In genomic region chr11:7890417-7891179, GRCh38 we compare ENCODE assay signal across 1 cellular context.
TF ChIP-seq lines count a peak whose summit lies in the region.

No MANE protein-coding gene starts in this region.

TF ChIP-seq in WTC11, 78 proteins besides CTCF, POLR2A, EP300 and RAD21 (continued from another document):
- TF ChIP-seq, protein P1, sequence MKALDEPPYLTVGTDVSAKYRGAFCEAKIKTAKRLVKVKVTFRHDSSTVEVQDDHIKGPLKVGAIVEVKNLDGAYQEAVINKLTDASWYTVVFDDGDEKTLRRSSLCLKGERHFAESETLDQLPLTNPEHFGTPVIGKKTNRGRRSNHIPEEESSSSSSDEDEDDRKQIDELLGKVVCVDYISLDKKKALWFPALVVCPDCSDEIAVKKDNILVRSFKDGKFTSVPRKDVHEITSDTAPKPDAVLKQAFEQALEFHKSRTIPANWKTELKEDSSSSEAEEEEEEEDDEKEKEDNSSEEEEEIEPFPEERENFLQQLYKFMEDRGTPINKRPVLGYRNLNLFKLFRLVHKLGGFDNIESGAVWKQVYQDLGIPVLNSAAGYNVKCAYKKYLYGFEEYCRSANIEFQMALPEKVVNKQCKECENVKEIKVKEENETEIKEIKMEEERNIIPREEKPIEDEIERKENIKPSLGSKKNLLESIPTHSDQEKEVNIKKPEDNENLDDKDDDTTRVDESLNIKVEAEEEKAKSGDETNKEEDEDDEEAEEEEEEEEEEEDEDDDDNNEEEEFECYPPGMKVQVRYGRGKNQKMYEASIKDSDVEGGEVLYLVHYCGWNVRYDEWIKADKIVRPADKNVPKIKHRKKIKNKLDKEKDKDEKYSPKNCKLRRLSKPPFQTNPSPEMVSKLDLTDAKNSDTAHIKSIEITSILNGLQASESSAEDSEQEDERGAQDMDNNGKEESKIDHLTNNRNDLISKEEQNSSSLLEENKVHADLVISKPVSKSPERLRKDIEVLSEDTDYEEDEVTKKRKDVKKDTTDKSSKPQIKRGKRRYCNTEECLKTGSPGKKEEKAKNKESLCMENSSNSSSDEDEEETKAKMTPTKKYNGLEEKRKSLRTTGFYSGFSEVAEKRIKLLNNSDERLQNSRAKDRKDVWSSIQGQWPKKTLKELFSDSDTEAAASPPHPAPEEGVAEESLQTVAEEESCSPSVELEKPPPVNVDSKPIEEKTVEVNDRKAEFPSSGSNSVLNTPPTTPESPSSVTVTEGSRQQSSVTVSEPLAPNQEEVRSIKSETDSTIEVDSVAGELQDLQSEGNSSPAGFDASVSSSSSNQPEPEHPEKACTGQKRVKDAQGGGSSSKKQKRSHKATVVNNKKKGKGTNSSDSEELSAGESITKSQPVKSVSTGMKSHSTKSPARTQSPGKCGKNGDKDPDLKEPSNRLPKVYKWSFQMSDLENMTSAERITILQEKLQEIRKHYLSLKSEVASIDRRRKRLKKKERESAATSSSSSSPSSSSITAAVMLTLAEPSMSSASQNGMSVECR (CRISPR knock-in tag; IDR thresholded peaks at IDR 0.05; ENCODE audit: borderline replicate concordance): no peak
- TF ChIP-seq CREB1 (CRISPR knock-in tag; IDR thresholded peaks at IDR 0.05): no peak
- no peak for TF ChIP-seq HMGA2 (CRISPR knock-in tag; IDR thresholded peaks at IDR 0.05)
- TF ChIP-seq KAT7 (CRISPR knock-in tag; IDR thresholded peaks at IDR 0.05; ENCODE audit: borderline replicate concordance): no peak
- TF ChIP-seq, protein P2, sequence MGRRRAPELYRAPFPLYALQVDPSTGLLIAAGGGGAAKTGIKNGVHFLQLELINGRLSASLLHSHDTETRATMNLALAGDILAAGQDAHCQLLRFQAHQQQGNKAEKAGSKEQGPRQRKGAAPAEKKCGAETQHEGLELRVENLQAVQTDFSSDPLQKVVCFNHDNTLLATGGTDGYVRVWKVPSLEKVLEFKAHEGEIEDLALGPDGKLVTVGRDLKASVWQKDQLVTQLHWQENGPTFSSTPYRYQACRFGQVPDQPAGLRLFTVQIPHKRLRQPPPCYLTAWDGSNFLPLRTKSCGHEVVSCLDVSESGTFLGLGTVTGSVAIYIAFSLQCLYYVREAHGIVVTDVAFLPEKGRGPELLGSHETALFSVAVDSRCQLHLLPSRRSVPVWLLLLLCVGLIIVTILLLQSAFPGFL (CRISPR knock-in tag; IDR thresholded peaks at IDR 0.05; ENCODE audit: borderline replicate concordance): no peak
